ENCODE assay signal across 7 cellular contexts in genomic region chr20:33859157-33859695, GRCh38. TPM values are rescaled to one million over a fixed set of nuclear protein-coding genes. Genes with fewer than 3 reads are reported as not detected.
A peak's percentile ranks its signal among the peaks of the same experiment; 100 is the strongest.
DNase-seq lines count a peak whose midpoint lies in the region; ATAC-seq and TF ChIP-seq lines count a peak whose summit lies in the region.

No MANE protein-coding gene starts in this region.

- peaks cover 19% of the 10 kb centered on the region for H4K20me1 ChIP-seq in smooth muscle cell (ENCODE audit: low read depth)

- H3K36me3 ChIP-seq in brain microvascular endothelial cell (replicated peaks) (peaks cover 16% of the 10 kb centered on the region), spleen (peaks cover 0 to 37% (median 25%) of the 10 kb centered on the region in 6 donors), smooth muscle cell (ENCODE audit: low read depth) (no peaks in the 10 kb centered on the region), aorta (ENCODE audit: control insufficient read depth in 1 of 2, insufficient read depth in 2 of 2, low read length in 1 of 2) (peaks cover 2 to 3% of the 10 kb centered on the region in 2 donors)

- ATAC-seq in GM19438 (IDR thresholded peaks at IDR 0.05; ENCODE audit: low read depth, unreplicated experiment), result peak; percentile 74
- ATAC-seq in aorta (ENCODE audit: low FRiP score), result no peak

- H3F3A ChIP-seq in smooth muscle cell (ENCODE audit: low read depth), result peaks cover 9% of the 10 kb centered on the region

- H3K4me3 ChIP-seq in brain microvascular endothelial cell (ENCODE audit: low read depth, low read length) (no peak overlapping the region), spleen (peak overlapping the region in 1 of 8 donors; percentile 15), smooth muscle cell (no peak overlapping the region), aorta (ENCODE audit: low read length in 2 of 2) (no peak overlapping the region)

- DNase-seq in NOMO-1 (lab: John Stamatoyannopoulos, UW; ENCODE audit: unreplicated experiment in 2 of 2) (peak; percentile 7 to 19), brain microvascular endothelial cell (peak; percentile 12), spleen (no peak), smooth muscle cell (lab: John Stamatoyannopoulos, UW; ENCODE audit: unreplicated experiment) (no peak), aorta (no peak), DMS153 (lab: John Stamatoyannopoulos, UW) (no peak)

- H3K4me1 ChIP-seq in spleen (peaks cover 11 to 41% (median 28%) of the 10 kb centered on the region in 6 donors), smooth muscle cell (ENCODE audit: low read depth) (peaks cover 4% of the 10 kb centered on the region), aorta (ENCODE audit: control insufficient read depth in 1 of 2, insufficient read depth in 2 of 2, low read length in 2 of 2) (no peaks in the 10 kb centered on the region)

- intact Hi-C loops in spleen (cut with DNase I; ENCODE audit: low total_unique reads), result no loop called here
- intact Hi-C loops in aorta (cut with DNase I), result no loop called here

- in situ Hi-C loops in brain microvascular endothelial cell (cut with HindIII; ENCODE audit: low pct_ligation_motif_present, low sequenced_read_pairs), result no loop called here

- no peak for TF ChIP-seq CTCF in brain microvascular endothelial cell (IDR thresholded peaks at IDR 0.05; ENCODE audit: low read depth, low read length, missing control alignments)
- no peak for TF ChIP-seq CTCF in spleen (IDR thresholded peaks at IDR 0.05 in 8 of 11, conservative IDR thresholded peaks at IDR 0.05 in 3 of 11)
- no peak for TF ChIP-seq CTCF in smooth muscle cell (IDR thresholded peaks at IDR 0.05; ENCODE audit: borderline replicate concordance, insufficient read depth, poor library complexity, severe bottlenecking)

- 28 to 45% (median 29%) methylated on average over 12 of the region's 12 CpGs for WGBS in spleen, 5 donors
- WGBS in smooth muscle cell (ENCODE audit: low lambda C conversion rate), result 96% methylated on average over 12 of the region's 12 CpGs
- WGBS in aorta, 2 donors, result 73 to 75% methylated on average over 12 of the region's 12 CpGs

- H3K27ac ChIP-seq in brain microvascular endothelial cell, result no peak overlapping the region
- H3K27ac ChIP-seq in spleen, result peak overlapping the region in 7 of 8 donors; percentile 11 to 78 (median 58)
- no peak overlapping the region for H3K27ac ChIP-seq in smooth muscle cell (ENCODE audit: low read depth)
- H3K27ac ChIP-seq in aorta (ENCODE audit: low read depth in 1 of 2, low read length in 2 of 2), result no peak overlapping the region

- H3K9me3 ChIP-seq in spleen (no peaks in the 10 kb centered on the region), smooth muscle cell (replicated peaks; ENCODE audit: low read depth) (no peaks in the 10 kb centered on the region), aorta (ENCODE audit: control insufficient read depth, low read length) (no peaks in the 10 kb centered on the region)

- H3K4me2 ChIP-seq in smooth muscle cell, result no peak overlapping the region

- no peaks in the 10 kb centered on the region for H3K79me2 ChIP-seq in smooth muscle cell (ENCODE audit: low read depth)

- H3K9ac ChIP-seq in smooth muscle cell (ENCODE audit: low read depth), result no peak overlapping the region

- TF ChIP-seq POLR2A in spleen (IDR thresholded peaks at IDR 0.05), result no peak

- H3K27me3 ChIP-seq in brain microvascular endothelial cell (replicated peaks) (no peaks in the 10 kb centered on the region), spleen (replicated peaks in 1 of 7) (no peaks in the 10 kb centered on the region), smooth muscle cell (ENCODE audit: low read depth) (no peaks in the 10 kb centered on the region), aorta (ENCODE audit: control insufficient read depth in 1 of 2, insufficient read depth in 2 of 2, low read length in 1 of 2) (no peaks in the 10 kb centered on the region)

- H2AFZ ChIP-seq in smooth muscle cell (ENCODE audit: low read depth), result no peak overlapping the region

RNA-seq across cellular contexts. Expression of gene CHMP4B, which starts 48.1 kb away (rescaled TPM):
- 10 to 100 TPM; 44.9 to 79.1 (median 71.8) TPM for total RNA-seq in spleen
- polyA plus RNA-seq in spleen, result 100 to 1,000 TPM in 1 of 3 donors, 10 to 100 TPM in 2; 75.0 to 118 (median 89.9) TPM
- 49.4 and 52.7 TPM in 2 replicates for total RNA-seq in smooth muscle cell
- polyA plus RNA-seq in smooth muscle cell, result 6.2 and 7.1 TPM in 2 replicates
- total RNA-seq in aorta, result 100 to 1,000 TPM in 1 of 2 donors, 10 to 100 TPM in 1; 96.6 to 107 TPM
- 100 to 1,000 TPM; 149 to 194 TPM for polyA plus RNA-seq in aorta

Comparison
In these comparisons a context has a peak if more than half of its experiments do, and no peak if none do; other contexts are left out.
1. DNase-seq: peak in NOMO-1 (2 of 2) and brain microvascular endothelial cell (single experiment); none in spleen (single experiment), smooth muscle cell (single experiment), aorta (0 of 2) and DMS153 (single experiment).
2. H3K27ac ChIP-seq: peak in spleen (7 of 8); none in brain microvascular endothelial cell (single experiment), smooth muscle cell (single experiment) and aorta (0 of 2).